ENCODE assay signal across 24 cellular contexts in the genomic region with DNA sequence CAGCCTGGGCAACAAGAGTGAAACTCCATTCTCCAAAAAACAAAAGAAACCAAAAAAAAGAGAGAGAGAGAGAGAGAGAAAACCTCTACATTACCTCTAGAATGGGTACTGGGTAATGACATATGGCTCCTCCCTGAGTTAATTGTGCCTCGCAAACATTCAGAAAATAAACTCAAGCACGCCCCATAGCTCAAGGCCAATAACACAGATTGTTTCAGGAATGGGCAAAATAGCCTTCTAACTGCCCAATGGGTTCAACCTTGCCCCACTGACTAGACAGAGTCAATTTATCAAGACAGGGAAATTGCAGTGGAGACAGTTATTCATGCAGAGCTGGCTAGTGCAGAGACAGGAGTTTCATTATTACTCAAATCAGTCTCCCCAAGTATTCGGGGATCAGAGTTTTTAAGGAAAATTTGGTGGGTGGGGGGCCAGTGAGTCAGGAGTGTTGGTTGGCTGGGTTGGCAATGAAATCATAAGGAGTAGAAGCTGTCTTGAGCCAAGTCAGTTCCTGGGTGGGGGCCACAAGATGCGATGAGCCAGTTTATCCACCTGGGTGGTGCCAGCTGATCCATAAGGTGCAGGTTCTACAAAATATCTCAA. TPM values are rescaled to one million over a fixed set of nuclear protein-coding genes. Genes with fewer than 3 reads are reported as not detected.
A peak's percentile ranks its signal among the peaks of the same experiment; 100 is the strongest.
DNase-seq lines count a peak whose midpoint lies in the region; ATAC-seq lines count a peak whose summit lies in the region.
"Had no signal": no experiment of that assay in that cellular context is flagged by ENCODE, and none has a peak within 500 bp of the region (broad histone marks: within the 10 kb centered on the region; RNA-seq: fewer than 3 reads in every experiment).

No MANE protein-coding gene starts in this region.

- peak overlapping the region; percentile 81 for H3K27ac Mint-ChIP-seq in activated T-cell treated with anti-CD3 and anti-CD28 coated beads, Interleukin-2, amount 50 U/mL, for 24 hours
- H3K27ac Mint-ChIP-seq: T-helper 1 cell treated with Interleukin-12 subunit alpha and Interleukin-12 subunit beta and Interleukin-4 antibody, amounts not matched to agents 30 μg/mL and 1 μg/mL, for 36 hours had no signal

- intact Hi-C loops in left cardiac atrium (cut with DNase I) = no loop called here
- intact Hi-C loops in Right ventricle myocardium superior (cut with DNase I) = no loop called here

- no peak for ATAC-seq in left cardiac atrium
- no peak for ATAC-seq in HG03095 (IDR thresholded peaks at IDR 0.05; ENCODE audit: unreplicated experiment)
- ATAC-seq in Right ventricle myocardium superior (ENCODE audit: poor library complexity) = no peak
- ATAC-seq: foreskin keratinocyte had no signal

- H3K36me3 Mint-ChIP-seq in activated T-cell treated with anti-CD3 and anti-CD28 coated beads, Interleukin-2, amount 50 U/mL, for 24 hours (ENCODE audit: low read depth) = peaks cover 9% of the 10 kb centered on the region
- H3K36me3 Mint-ChIP-seq: CD4-positive, CD25-positive, alpha-beta regulatory T cell had no signal

- H3K27me3 Mint-ChIP-seq in activated T-cell treated with anti-CD3 and anti-CD28 coated beads, Interleukin-2, amount 50 U/mL, for 24 hours = no peaks in the 10 kb centered on the region

- peaks cover 2% of the 10 kb centered on the region for H3K9me3 Mint-ChIP-seq in activated T-cell treated with anti-CD3 and anti-CD28 coated beads, Interleukin-2, amount 50 U/mL, for 24 hours
- H3K9me3 Mint-ChIP-seq: T-helper 1 cell treated with Interleukin-12 subunit alpha and Interleukin-12 subunit beta and Interleukin-4 antibody, amounts not matched to agents 30 μg/mL and 1 μg/mL, for 36 hours had no signal

- H3K4me1 Mint-ChIP-seq in activated T-cell treated with anti-CD3 and anti-CD28 coated beads, Interleukin-2, amount 50 U/mL, for 24 hours (ENCODE audit: low read depth) = peaks cover 75% of the 10 kb centered on the region

- DNase-seq in stimulated activated CD4-positive, alpha-beta T cell treated with anti-CD3 and anti-CD28 coated beads, Interleukin-12 subunit alpha, Interleukin-12 subunit beta, amount 100 ng/mL, for 4 hours = peak; percentile 29
- no peak for DNase-seq in stimulated activated CD4-positive, alpha-beta T cell treated with anti-CD3 and anti-CD28 coated beads, Interleukin-2, amount 100 ng/mL, for 48 hours
- DNase-seq in activated T-cell treated with anti-CD3 and anti-CD28 coated beads, Interleukin-2, amount 50 U/mL, for 24 hours = no peak
- DNase-seq in stimulated activated CD4-positive, alpha-beta T cell treated with anti-CD3 and anti-CD28 coated beads, Interleukin-15, amount 100 ng/mL, for 24 hours = peak; percentile 71
- DNase-seq in left cardiac atrium = no peak
- DNase-seq in Right ventricle myocardium superior = no peak
- DNase-seq: activated gamma-delta T cell treated with Interleukin-2 at 50 U/mL for 16 hours; CD4-positive, CD25-positive, alpha-beta regulatory T cell; cerebellar nuclear complex; effector CD4-positive, alpha-beta T cell; erythroblast; foreskin keratinocyte; hippocampal formation; islet precursor cell; NCI-H187 treated with DMSO at 0.1 percent for 48 hours; NCI-H345; PC-9; thyroid gland had no signal

- H3K4me3 Mint-ChIP-seq in activated T-cell treated with anti-CD3 and anti-CD28 coated beads, Interleukin-2, amount 50 U/mL, for 24 hours = no peak overlapping the region
- H3K4me3 Mint-ChIP-seq: CD4-positive, CD25-positive, alpha-beta regulatory T cell; T-helper 1 cell treated with Interleukin-12 subunit alpha and Interleukin-12 subunit beta and Interleukin-4 antibody, amounts not matched to agents 30 μg/mL and 1 μg/mL, for 36 hours had no signal

RNA-seq across cellular contexts. Expression of a gene that starts 25.1 kb away (rescaled TPM):
- total RNA-seq in left cardiac atrium (1 to 10 TPM in 1 of 2 donors, under 1 TPM in 1; 0.53 to 1.5 TPM), Right ventricle myocardium superior (0.43 TPM)

RNA-seq across cellular contexts. Expression of a gene that starts 25.2 kb away (rescaled TPM):
- under 1 TPM; 0.12 to 0.92 TPM for total RNA-seq in left cardiac atrium
- 0.24 TPM for total RNA-seq in Right ventricle myocardium superior
- total RNA-seq: CD4-positive, CD25-positive, alpha-beta regulatory T cell; G401; H4; pulmonary artery endothelial cell; SJSA1 had no signal

Comparison
In these comparisons a context has a peak if more than half of its experiments do, and no peak if none do; other contexts are left out.
1. DNase-seq: peak in stimulated activated CD4-positive, alpha-beta T cell treated with anti-CD3 and anti-CD28 coated beads, Interleukin-12 subunit alpha, Interleukin-12 subunit beta, amount 100 ng/mL, for 4 hours (single experiment) and stimulated activated CD4-positive, alpha-beta T cell treated with anti-CD3 and anti-CD28 coated beads, Interleukin-15, amount 100 ng/mL, for 24 hours (single experiment); none in stimulated activated CD4-positive, alpha-beta T cell treated with anti-CD3 and anti-CD28 coated beads, Interleukin-2, amount 100 ng/mL, for 48 hours (0 of 2), activated T-cell treated with anti-CD3 and anti-CD28 coated beads, Interleukin-2, amount 50 U/mL, for 24 hours (single experiment), left cardiac atrium (single experiment) and Right ventricle myocardium superior (single experiment).